In genomic region chr14:33009673-33010072, GRCh38 we compare ENCODE assay signal across 25 cellular contexts.
"Had no signal": no experiment of that assay in that cellular context is flagged by ENCODE, and none has a peak within 500 bp of the region (broad histone marks: within the 10 kb centered on the region; RNA-seq: fewer than 3 reads in every experiment).

No MANE protein-coding gene starts in this region.

- DNase-seq: stimulated activated CD4-positive, alpha-beta T cell treated with anti-CD3 and anti-CD28 coated beads, Interleukin-2, amount 100 ng/mL, for 48 hours; stimulated activated CD4-positive, alpha-beta T cell treated with anti-CD3 and anti-CD28 coated beads, Interleukin-4, amount 100 ng/mL, for 1 hour; stimulated activated CD4-positive, alpha-beta T cell treated with anti-CD3 and anti-CD28 coated beads, Interleukin-4, amount 100 ng/mL, for 24 hours; stimulated activated CD4-positive, alpha-beta T cell treated with anti-CD3 and anti-CD28 coated beads, Interleukin-4, amount 100 ng/mL, for 4 hours; stimulated activated CD8-positive, alpha-beta memory T cell treated with anti-CD3 and anti-CD28 coated beads, Interleukin-4, amount 100 ng/mL, for 48 hours; stimulated activated naive B cell treated with anti-CD40 and anti-IgM and Interleukin-4, amounts not matched to agents 10 μg/mL and 1 μg/mL and 100 μg/mL, for 72 hours; stimulated activated naive CD4-positive, alpha-beta T cell; stimulated activated naive CD4-positive, alpha-beta T cell treated with Interleukin-2 at 50 U/mL for 16 hours; stimulated activated naive CD8-positive, alpha-beta T cell treated with anti-CD3 and anti-CD28 coated beads, Interleukin-15, amount 100 ng/mL, for 72 hours; stimulated activated naive CD8-positive, alpha-beta T cell treated with anti-CD3 and anti-CD28 coated beads, Interleukin-15, Interleukin-2, amounts not matched to agents 100 U/mL and 50 U/mL, for 24 hours; stomach; substantia nigra; testis; thyroid gland; tibial artery; transverse colon; trophoblast cell; upper lobe of left lung; upper lobe of right lung; uterus had no signal

- H3K4me1 ChIP-seq: stomach, suprapubic skin, testis, thyroid gland, tibial artery, tibial nerve, transverse colon, upper lobe of left lung, upper lobe of right lung, uterus, vagina had no signal

- H3K4me3 ChIP-seq: stomach, suprapubic skin, testis, thoracic aorta, thyroid gland, tibial artery, tibial nerve, transverse colon, upper lobe of left lung, upper lobe of right lung, uterus, vagina had no signal

- H3K27ac ChIP-seq: stomach, suprapubic skin, testis, thoracic aorta, thyroid gland, tibial artery, tibial nerve, transverse colon, upper lobe of left lung, upper lobe of right lung, uterus, vagina had no signal

- FAIRE-seq: urothelium cell line had no signal

- H3K36me3 ChIP-seq: stomach, suprapubic skin, thoracic aorta, thyroid gland, tibial artery, tibial nerve, transverse colon, upper lobe of left lung, upper lobe of right lung, uterus, vagina had no signal

- H3K9me3 ChIP-seq: stomach, suprapubic skin, testis, thoracic aorta, thyroid gland, tibial artery, tibial nerve, transverse colon, upper lobe of left lung, upper lobe of right lung, uterus, vagina had no signal
